In the genomic region with DNA sequence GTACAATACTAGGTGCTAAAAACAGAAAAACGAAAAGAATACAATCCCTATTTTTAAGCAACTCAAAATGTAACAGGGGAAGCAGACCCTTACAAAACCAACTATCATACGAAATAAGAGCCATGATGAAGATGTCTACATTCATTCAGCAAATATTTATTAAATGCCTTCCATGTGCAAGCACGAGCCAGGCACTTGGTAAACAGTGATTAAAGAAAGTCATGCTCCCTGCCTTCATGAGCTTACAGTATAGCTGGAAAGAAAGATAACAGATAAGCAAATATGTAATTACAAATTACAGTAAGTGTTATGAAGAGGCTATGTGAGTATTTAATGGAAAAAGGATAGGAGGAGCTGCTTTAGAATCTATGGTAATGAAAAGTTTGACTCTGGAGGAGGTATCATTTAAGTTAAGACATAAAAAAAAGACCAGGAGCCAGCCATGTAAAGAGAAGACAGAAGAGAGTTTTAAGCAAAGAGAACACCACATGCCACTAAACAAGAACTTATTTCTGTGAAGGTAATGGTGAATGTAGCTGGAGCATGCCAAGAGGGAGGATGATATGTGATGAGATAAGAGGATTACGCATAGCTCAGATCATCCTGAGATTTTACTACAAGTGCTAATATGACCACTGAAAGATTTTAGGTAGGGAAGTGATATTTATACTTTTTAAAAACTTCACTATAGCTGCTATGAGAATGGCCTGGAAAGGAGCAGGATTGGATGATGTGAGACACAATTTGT, we compare ENCODE assay signal across 1 cellular context.
TF ChIP-seq lines count a peak whose summit lies in the region.

No MANE protein-coding gene starts in this region.

TF ChIP-seq in GM23338, 12 proteins besides CTCF, POLR2A, EP300 and RAD21 (continued from another document):
- TF ChIP-seq, protein P1, sequence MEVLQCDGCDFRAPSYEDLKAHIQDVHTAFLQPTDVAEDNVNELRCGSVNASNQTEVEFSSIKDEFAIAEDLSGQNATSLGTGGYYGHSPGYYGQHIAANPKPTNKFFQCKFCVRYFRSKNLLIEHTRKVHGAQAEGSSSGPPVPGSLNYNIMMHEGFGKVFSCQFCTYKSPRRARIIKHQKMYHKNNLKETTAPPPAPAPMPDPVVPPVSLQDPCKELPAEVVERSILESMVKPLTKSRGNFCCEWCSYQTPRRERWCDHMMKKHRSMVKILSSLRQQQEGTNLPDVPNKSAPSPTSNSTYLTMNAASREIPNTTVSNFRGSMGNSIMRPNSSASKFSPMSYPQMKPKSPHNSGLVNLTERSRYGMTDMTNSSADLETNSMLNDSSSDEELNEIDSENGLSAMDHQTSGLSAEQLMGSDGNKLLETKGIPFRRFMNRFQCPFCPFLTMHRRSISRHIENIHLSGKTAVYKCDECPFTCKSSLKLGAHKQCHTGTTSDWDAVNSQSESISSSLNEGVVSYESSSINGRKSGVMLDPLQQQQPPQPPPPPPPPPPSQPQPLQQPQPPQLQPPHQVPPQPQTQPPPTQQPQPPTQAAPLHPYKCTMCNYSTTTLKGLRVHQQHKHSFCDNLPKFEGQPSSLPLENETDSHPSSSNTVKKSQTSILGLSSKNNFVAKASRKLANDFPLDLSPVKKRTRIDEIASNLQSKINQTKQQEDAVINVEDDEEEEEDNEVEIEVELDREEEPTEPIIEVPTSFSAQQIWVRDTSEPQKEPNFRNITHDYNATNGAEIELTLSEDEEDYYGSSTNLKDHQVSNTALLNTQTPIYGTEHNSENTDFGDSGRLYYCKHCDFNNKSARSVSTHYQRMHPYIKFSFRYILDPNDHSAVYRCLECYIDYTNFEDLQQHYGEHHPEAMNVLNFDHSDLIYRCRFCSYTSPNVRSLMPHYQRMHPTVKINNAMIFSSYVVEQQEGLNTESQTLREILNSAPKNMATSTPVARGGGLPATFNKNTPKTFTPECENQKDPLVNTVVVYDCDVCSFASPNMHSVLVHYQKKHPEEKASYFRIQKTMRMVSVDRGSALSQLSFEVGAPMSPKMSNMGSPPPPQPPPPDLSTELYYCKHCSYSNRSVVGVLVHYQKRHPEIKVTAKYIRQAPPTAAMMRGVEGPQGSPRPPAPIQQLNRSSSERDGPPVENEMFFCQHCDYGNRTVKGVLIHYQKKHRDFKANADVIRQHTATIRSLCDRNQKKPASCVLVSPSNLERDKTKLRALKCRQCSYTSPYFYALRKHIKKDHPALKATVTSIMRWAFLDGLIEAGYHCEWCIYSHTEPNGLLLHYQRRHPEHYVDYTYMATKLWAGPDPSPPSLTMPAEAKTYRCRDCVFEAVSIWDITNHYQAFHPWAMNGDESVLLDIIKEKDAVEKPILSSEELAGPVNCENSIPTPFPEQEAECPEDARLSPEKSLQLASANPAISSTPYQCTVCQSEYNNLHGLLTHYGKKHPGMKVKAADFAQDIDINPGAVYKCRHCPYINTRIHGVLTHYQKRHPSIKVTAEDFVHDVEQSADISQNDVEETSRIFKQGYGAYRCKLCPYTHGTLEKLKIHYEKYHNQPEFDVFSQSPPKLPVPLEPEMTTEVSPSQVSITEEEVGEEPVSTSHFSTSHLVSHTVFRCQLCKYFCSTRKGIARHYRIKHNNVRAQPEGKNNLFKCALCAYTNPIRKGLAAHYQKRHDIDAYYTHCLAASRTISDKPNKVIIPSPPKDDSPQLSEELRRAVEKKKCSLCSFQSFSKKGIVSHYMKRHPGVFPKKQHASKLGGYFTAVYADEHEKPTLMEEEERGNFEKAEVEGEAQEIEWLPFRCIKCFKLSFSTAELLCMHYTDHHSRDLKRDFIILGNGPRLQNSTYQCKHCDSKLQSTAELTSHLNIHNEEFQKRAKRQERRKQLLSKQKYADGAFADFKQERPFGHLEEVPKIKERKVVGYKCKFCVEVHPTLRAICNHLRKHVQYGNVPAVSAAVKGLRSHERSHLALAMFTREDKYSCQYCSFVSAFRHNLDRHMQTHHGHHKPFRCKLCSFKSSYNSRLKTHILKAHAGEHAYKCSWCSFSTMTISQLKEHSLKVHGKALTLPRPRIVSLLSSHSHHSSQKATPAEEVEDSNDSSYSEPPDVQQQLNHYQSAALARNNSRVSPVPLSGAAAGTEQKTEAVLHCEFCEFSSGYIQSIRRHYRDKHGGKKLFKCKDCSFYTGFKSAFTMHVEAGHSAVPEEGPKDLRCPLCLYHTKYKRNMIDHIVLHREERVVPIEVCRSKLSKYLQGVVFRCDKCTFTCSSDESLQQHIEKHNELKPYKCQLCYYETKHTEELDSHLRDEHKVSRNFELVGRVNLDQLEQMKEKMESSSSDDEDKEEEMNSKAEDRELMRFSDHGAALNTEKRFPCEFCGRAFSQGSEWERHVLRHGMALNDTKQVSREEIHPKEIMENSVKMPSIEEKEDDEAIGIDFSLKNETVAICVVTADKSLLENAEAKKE (CRISPR knock-in tag; IDR thresholded peaks at IDR 0.05): no peak
- TF ChIP-seq JUNB (IDR thresholded peaks at IDR 0.05; ENCODE audit: unreplicated experiment) (no peak), NANOG (IDR thresholded peaks at IDR 0.05; ENCODE audit: borderline replicate concordance) (no peak), POLR2AphosphoS5 (IDR thresholded peaks at IDR 0.05; ENCODE audit: low read depth) (no peak), ZNF331 (CRISPR knock-in tag; IDR thresholded peaks at IDR 0.05; ENCODE audit: low read depth) (no peak)
